ENCODE assay signal across 1 cellular context in genomic region chr4:1868293-1868692, GRCh38.
TF ChIP-seq lines count a peak whose summit lies in the region.

No MANE protein-coding gene starts in this region.

TF ChIP-seq in HepG2, 621 proteins besides CTCF, POLR2A, EP300 and RAD21:
- TF ChIP-seq ZNF30 (CRISPR knock-in tag; IDR thresholded peaks at IDR 0.05): no peak
- no peak for TF ChIP-seq ZBTB43 (CRISPR knock-in tag; conservative IDR thresholded peaks at IDR 0.05)
- TF ChIP-seq ZNF326 (CRISPR knock-in tag; IDR thresholded peaks at IDR 0.05; ENCODE audit: borderline replicate concordance): no peak
- 0 out of 2 replicates have a peak, but pooled peaks have one; percentile 33 for TF ChIP-seq ZNF790 (CRISPR knock-in tag; IDR thresholded peaks at IDR 0.05; ENCODE audit: borderline replicate concordance)
- TF ChIP-seq, protein P1, sequence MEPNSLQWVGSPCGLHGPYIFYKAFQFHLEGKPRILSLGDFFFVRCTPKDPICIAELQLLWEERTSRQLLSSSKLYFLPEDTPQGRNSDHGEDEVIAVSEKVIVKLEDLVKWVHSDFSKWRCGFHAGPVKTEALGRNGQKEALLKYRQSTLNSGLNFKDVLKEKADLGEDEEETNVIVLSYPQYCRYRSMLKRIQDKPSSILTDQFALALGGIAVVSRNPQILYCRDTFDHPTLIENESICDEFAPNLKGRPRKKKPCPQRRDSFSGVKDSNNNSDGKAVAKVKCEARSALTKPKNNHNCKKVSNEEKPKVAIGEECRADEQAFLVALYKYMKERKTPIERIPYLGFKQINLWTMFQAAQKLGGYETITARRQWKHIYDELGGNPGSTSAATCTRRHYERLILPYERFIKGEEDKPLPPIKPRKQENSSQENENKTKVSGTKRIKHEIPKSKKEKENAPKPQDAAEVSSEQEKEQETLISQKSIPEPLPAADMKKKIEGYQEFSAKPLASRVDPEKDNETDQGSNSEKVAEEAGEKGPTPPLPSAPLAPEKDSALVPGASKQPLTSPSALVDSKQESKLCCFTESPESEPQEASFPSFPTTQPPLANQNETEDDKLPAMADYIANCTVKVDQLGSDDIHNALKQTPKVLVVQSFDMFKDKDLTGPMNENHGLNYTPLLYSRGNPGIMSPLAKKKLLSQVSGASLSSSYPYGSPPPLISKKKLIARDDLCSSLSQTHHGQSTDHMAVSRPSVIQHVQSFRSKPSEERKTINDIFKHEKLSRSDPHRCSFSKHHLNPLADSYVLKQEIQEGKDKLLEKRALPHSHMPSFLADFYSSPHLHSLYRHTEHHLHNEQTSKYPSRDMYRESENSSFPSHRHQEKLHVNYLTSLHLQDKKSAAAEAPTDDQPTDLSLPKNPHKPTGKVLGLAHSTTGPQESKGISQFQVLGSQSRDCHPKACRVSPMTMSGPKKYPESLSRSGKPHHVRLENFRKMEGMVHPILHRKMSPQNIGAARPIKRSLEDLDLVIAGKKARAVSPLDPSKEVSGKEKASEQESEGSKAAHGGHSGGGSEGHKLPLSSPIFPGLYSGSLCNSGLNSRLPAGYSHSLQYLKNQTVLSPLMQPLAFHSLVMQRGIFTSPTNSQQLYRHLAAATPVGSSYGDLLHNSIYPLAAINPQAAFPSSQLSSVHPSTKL (CRISPR knock-in tag; IDR thresholded peaks at IDR 0.05): 0 out of 2 replicates have a peak, but pooled peaks have one; percentile 22
- TF ChIP-seq HNF4A (CRISPR knock-in tag; IDR thresholded peaks at IDR 0.05): peak; percentile 55; the same call in 1 of the 2 replicates
- 0 out of 2 replicates have a peak, but pooled peaks have one; percentile 62 for TF ChIP-seq ZNF446 (CRISPR knock-in tag; IDR thresholded peaks at IDR 0.05)
- peak; percentile 20; the same call in 1 of the 2 replicates for TF ChIP-seq SALL1 (CRISPR knock-in tag; IDR thresholded peaks at IDR 0.05)
- TF ChIP-seq PHF21A (CRISPR knock-in tag; IDR thresholded peaks at IDR 0.05): peak; percentile 25; the same call in 1 of the 2 replicates
- peak; percentile 37; the same call in 1 of the 2 replicates for TF ChIP-seq THAP11 (CRISPR knock-in tag; IDR thresholded peaks at IDR 0.05)
- 0 out of 2 replicates have a peak, but pooled peaks have one; percentile 15 for TF ChIP-seq PITX1 (CRISPR knock-in tag; IDR thresholded peaks at IDR 0.05)
- TF ChIP-seq HOXA3 (CRISPR knock-in tag; IDR thresholded peaks at IDR 0.05): peak; percentile 45; the same call in 1 of the 2 replicates
- TF ChIP-seq SAP130 (CRISPR knock-in tag; IDR thresholded peaks at IDR 0.05; ENCODE audit: low read depth): peak; percentile 48
- TF ChIP-seq, protein P2, sequence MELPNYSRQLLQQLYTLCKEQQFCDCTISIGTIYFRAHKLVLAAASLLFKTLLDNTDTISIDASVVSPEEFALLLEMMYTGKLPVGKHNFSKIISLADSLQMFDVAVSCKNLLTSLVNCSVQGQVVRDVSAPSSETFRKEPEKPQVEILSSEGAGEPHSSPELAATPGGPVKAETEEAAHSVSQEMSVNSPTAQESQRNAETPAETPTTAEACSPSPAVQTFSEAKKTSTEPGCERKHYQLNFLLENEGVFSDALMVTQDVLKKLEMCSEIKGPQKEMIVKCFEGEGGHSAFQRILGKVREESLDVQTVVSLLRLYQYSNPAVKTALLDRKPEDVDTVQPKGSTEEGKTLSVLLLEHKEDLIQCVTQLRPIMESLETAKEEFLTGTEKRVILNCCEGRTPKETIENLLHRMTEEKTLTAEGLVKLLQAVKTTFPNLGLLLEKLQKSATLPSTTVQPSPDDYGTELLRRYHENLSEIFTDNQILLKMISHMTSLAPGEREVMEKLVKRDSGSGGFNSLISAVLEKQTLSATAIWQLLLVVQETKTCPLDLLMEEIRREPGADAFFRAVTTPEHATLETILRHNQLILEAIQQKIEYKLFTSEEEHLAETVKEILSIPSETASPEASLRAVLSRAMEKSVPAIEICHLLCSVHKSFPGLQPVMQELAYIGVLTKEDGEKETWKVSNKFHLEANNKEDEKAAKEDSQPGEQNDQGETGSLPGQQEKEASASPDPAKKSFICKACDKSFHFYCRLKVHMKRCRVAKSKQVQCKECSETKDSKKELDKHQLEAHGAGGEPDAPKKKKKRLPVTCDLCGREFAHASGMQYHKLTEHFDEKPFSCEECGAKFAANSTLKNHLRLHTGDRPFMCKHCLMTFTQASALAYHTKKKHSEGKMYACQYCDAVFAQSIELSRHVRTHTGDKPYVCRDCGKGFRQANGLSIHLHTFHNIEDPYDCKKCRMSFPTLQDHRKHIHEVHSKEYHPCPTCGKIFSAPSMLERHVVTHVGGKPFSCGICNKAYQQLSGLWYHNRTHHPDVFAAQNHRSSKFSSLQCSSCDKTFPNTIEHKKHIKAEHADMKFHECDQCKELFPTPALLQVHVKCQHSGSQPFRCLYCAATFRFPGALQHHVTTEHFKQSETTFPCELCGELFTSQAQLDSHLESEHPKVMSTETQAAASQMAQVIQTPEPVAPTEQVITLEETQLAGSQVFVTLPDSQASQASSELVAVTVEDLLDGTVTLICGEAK (IDR thresholded peaks at IDR 0.05): no peak
- TF ChIP-seq, protein P2 (CRISPR knock-in tag; IDR thresholded peaks at IDR 0.05): no peak
- TF ChIP-seq GATAD2A (CRISPR knock-in tag; IDR thresholded peaks at IDR 0.05): peak; percentile 25; the same call in 1 of the 2 replicates
- no peak for TF ChIP-seq ZMYM3 (CRISPR knock-in tag; IDR thresholded peaks at IDR 0.05)
- 0 out of 2 replicates have a peak, but pooled peaks have one; percentile 14 for TF ChIP-seq HDAC1 (CRISPR knock-in tag; IDR thresholded peaks at IDR 0.05)
- no peak for TF ChIP-seq ZNF614 (CRISPR knock-in tag; IDR thresholded peaks at IDR 0.05; ENCODE audit: borderline replicate concordance)
- TF ChIP-seq, protein P3, sequence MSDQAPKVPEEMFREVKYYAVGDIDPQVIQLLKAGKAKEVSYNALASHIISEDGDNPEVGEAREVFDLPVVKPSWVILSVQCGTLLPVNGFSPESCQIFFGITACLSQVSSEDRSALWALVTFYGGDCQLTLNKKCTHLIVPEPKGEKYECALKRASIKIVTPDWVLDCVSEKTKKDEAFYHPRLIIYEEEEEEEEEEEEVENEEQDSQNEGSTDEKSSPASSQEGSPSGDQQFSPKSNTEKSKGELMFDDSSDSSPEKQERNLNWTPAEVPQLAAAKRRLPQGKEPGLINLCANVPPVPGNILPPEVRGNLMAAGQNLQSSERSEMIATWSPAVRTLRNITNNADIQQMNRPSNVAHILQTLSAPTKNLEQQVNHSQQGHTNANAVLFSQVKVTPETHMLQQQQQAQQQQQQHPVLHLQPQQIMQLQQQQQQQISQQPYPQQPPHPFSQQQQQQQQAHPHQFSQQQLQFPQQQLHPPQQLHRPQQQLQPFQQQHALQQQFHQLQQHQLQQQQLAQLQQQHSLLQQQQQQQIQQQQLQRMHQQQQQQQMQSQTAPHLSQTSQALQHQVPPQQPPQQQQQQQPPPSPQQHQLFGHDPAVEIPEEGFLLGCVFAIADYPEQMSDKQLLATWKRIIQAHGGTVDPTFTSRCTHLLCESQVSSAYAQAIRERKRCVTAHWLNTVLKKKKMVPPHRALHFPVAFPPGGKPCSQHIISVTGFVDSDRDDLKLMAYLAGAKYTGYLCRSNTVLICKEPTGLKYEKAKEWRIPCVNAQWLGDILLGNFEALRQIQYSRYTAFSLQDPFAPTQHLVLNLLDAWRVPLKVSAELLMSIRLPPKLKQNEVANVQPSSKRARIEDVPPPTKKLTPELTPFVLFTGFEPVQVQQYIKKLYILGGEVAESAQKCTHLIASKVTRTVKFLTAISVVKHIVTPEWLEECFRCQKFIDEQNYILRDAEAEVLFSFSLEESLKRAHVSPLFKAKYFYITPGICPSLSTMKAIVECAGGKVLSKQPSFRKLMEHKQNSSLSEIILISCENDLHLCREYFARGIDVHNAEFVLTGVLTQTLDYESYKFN (CRISPR knock-in tag; conservative IDR thresholded peaks at IDR 0.05): 0 out of 2 replicates have a peak, but pooled peaks have one; percentile 33
- peak; percentile 85 for TF ChIP-seq FOSL2 (CRISPR knock-in tag; IDR thresholded peaks at IDR 0.05)
- no peak for TF ChIP-seq ZNF225 (CRISPR knock-in tag; IDR thresholded peaks at IDR 0.05)
- TF ChIP-seq, protein P4, sequence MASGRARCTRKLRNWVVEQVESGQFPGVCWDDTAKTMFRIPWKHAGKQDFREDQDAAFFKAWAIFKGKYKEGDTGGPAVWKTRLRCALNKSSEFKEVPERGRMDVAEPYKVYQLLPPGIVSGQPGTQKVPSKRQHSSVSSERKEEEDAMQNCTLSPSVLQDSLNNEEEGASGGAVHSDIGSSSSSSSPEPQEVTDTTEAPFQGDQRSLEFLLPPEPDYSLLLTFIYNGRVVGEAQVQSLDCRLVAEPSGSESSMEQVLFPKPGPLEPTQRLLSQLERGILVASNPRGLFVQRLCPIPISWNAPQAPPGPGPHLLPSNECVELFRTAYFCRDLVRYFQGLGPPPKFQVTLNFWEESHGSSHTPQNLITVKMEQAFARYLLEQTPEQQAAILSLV (CRISPR knock-in tag; IDR thresholded peaks at IDR 0.05; ENCODE audit: borderline replicate concordance): no peak
- TF ChIP-seq, protein P5, sequence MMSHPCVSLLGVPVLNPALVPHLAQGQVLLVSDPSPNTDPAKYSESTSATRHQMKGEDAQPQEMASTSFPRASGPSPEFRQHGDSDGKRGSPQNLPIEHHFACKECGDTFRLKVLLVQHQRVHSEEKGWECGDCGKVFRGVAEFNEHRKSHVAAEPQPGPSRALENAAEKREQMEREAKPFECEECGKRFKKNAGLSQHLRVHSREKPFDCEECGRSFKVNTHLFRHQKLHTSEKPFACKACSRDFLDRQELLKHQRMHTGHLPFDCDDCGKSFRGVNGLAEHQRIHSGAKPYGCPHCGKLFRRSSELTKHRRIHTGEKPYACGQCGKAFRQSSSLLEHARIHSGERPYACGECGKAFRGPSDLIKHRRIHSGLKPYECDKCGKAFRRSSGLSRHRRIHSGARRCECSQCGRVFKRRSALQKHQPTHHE (CRISPR knock-in tag; IDR thresholded peaks at IDR 0.05; ENCODE audit: borderline replicate concordance): no peak
- TF ChIP-seq BRD4 (CRISPR knock-in tag; IDR thresholded peaks at IDR 0.05): no peak
- no peak for TF ChIP-seq GZF1 (CRISPR knock-in tag; IDR thresholded peaks at IDR 0.05)
- no peak for TF ChIP-seq LCORL (IDR thresholded peaks at IDR 0.05)
- 0 out of 2 replicates have a peak, but pooled peaks have one; percentile 37 for TF ChIP-seq LCORL (CRISPR knock-in tag; IDR thresholded peaks at IDR 0.05)
- TF ChIP-seq, protein P6, sequence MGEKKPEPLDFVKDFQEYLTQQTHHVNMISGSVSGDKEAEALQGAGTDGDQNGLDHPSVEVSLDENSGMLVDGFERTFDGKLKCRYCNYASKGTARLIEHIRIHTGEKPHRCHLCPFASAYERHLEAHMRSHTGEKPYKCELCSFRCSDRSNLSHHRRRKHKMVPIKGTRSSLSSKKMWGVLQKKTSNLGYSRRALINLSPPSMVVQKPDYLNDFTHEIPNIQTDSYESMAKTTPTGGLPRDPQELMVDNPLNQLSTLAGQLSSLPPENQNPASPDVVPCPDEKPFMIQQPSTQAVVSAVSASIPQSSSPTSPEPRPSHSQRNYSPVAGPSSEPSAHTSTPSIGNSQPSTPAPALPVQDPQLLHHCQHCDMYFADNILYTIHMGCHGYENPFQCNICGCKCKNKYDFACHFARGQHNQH (CRISPR knock-in tag; IDR thresholded peaks at IDR 0.05): no peak
TF ChIP-seq in HepG2: peak in this region for 15.
